21 cellular contexts compared by ENCODE assay signal in the genomic region with DNA sequence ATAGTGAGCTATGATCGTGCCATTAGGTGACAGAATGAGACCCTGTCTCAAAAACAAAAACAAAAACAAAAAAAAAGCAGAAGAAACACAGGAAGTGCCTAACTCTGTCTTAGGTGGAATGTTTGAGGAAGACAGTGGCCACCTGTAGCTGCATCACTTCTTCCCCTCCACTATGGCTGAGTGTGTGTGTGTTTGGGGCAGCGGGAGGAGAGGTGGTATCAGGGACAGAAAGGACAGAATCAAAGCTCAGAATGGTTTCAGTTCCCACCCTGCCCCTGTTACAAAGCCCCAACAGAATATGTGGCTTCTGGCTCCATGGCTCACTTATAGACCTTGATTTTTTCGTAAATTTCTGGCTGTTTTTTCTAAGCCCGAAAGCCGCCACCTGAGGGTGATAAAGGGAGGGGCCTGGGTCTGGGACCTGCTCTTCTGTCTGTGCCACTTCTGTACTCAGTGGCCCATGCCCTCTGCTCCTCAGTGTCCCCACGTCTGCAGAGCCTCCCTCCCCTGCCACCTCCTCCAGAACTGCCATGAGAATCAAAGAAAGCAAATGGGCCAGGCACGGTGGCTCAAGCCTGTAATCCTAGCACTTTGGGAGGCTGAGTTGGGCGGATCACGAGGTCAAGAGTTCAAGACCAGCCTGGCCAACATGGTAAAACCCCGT. TPM values are rescaled to one million over a fixed set of nuclear protein-coding genes. Genes with fewer than 3 reads are reported as not detected.
DNase-seq lines count a peak whose midpoint lies in the region; ATAC-seq, FAIRE-seq and TF ChIP-seq lines count a peak whose summit lies in the region.
"Had no signal": no experiment of that assay in that cellular context is flagged by ENCODE, and none has a peak within 500 bp of the region (broad histone marks: within the 10 kb centered on the region; RNA-seq: fewer than 3 reads in every experiment).

No MANE protein-coding gene starts in this region.

- WGBS in HepG2 (ENCODE audit: low lambda C conversion rate), result 52% methylated on average over 10 of the region's 10 CpGs
- 82% methylated on average over 9 of the region's 10 CpGs for WGBS in right lobe of liver (ENCODE audit: insufficient coverage, low coverage, low lambda C conversion rate, missing lambda C conversion rate)
- 58% methylated on average over 10 of the region's 10 CpGs for WGBS in GM12878 (ENCODE audit: insufficient coverage, insufficient replicate concordance, low lambda C conversion rate, missing lambda C conversion rate)

- no peak for ATAC-seq in HepG2
- ATAC-seq in right lobe of liver, result no peak
- peak; percentile 32 for ATAC-seq in GM12878
- ATAC-seq in GM18858 (IDR thresholded peaks at IDR 0.05; ENCODE audit: unreplicated experiment), result no peak
- ATAC-seq in mucosa of descending colon, result no peak

- H2AFZ ChIP-seq in HepG2 (ENCODE audit: low read length) (no peak overlapping the region), GM12878 (ENCODE audit: control insufficient read depth, low read depth, low read length) (no peak overlapping the region; the same call in 1 of the 2 replicates)

- no peak for TF ChIP-seq EP300 in HepG2 (IDR thresholded peaks at IDR 0.05; ENCODE audit: low read depth in 2 of 2, low read length in 2 of 2)
- no peak for TF ChIP-seq EP300 in HepG2 (CRISPR knock-in tag; IDR thresholded peaks at IDR 0.05; ENCODE audit: borderline replicate concordance)
- no peak for TF ChIP-seq EP300 in GM12878 (IDR thresholded peaks at IDR 0.05; ENCODE audit: borderline replicate concordance in 1 of 2, control insufficient read depth in 1 of 2, low read depth in 2 of 2, low read length in 2 of 2)

- in situ Hi-C loops in HepG2 (cut with HindIII; ENCODE audit: extremely low pct_ligation_motif_present, low pct_unique_long_range_greater_than_20kb) (no loop called here), GM12878 (cut with MboI) (no loop called here)

- TF ChIP-seq RAD21 in HepG2 (CRISPR knock-in tag; IDR thresholded peaks at IDR 0.05) (no peak), GM12878 (IDR thresholded peaks at IDR 0.05; ENCODE audit: insufficient read depth, low read depth, low read length) (no peak)

- peaks cover 28% of the 10 kb centered on the region for H3K4me1 ChIP-seq in HepG2 (ENCODE audit: insufficient read depth, low read length)
- H3K4me1 ChIP-seq in right lobe of liver, result peaks cover 0 to 7% (median 0%) of the 10 kb centered on the region in 4 donors
- peaks cover 8% of the 10 kb centered on the region for H3K4me1 ChIP-seq in GM12878 (ENCODE audit: control insufficient read depth, insufficient read depth, low read length)
- no peaks in the 10 kb centered on the region for H3K4me1 ChIP-seq in mucosa of descending colon (ENCODE audit: low read depth)
- H3K4me1 ChIP-seq: uterus had no signal

- RAD21 ChIA-PET in GM12878 (lab: Charles Lee; ENCODE audit: unreplicated experiment), result interaction anchor here (0.6 to 2.6 kb wide), 5 partner anchors 12 to 440 kb away, joined by 3 to 14 read pairs (median 3); no protein-coding TSS in a partner anchor

- H3K27ac Mint-ChIP-seq in neural crest cell (ENCODE audit: unreplicated experiment), result peak overlapping the region; percentile 97

- H3K79me2 ChIP-seq in HepG2 (ENCODE audit: insufficient read depth, low read length), result no peaks in the 10 kb centered on the region
- H3K79me2 ChIP-seq in GM12878 (ENCODE audit: control insufficient read depth, insufficient read depth, low read length), result no peaks in the 10 kb centered on the region

- H4K20me1 ChIP-seq in HepG2 (ENCODE audit: insufficient read depth, low read length), result peaks cover 7% of the 10 kb centered on the region; the same call in 1 of the 2 replicates
- H4K20me1 ChIP-seq in GM12878 (ENCODE audit: control insufficient read depth, insufficient read depth), result no peaks in the 10 kb centered on the region

- SMC1A ChIA-PET in GM12878 (lab: Charles Lee; ENCODE audit: uncharacterized antibody, unreplicated experiment), result interaction anchor here (0.7 to 1.9 kb wide), 5 partner anchors 9 to 295 kb away, joined by 3 to 7 read pairs (median 3); no protein-coding TSS in a partner anchor

- H3K27me3 ChIP-seq in HepG2 (ENCODE audit: control insufficient read depth in 1 of 2, insufficient read depth in 2 of 2, low read length in 2 of 2) (peaks cover 1 to 5% of the 10 kb centered on the region in 2 experiments; a peak in 2 of 5 replicates), right lobe of liver (no peaks in the 10 kb centered on the region), GM12878 (replicated peaks in 1 of 2; ENCODE audit: control insufficient read depth in 2 of 2, insufficient read depth in 2 of 2, low read length in 1 of 2) (no peaks in the 10 kb centered on the region)
- H3K27me3 ChIP-seq: uterus had no signal

- H3K4me2 ChIP-seq in HepG2 (ENCODE audit: low read depth, low read length) (no peak overlapping the region), GM12878 (ENCODE audit: control insufficient read depth, insufficient read depth) (no peak overlapping the region)

- H3K4me3 ChIP-seq in HepG2 (replicated peaks in 1 of 3; ENCODE audit: insufficient read depth in 1 of 3, low read depth in 2 of 3, low read length in 3 of 3), result no peak overlapping the region
- H3K4me3 ChIP-seq in right lobe of liver, result no peak overlapping the region
- H3K4me3 ChIP-seq in GM12878, result no peak overlapping the region
- no peak overlapping the region for H3K4me3 ChIP-seq in mucosa of descending colon
- H3K4me3 ChIP-seq: left ventricle myocardium inferior, uterus had no signal

- CTCF ChIA-PET in HepG2 (lab: Yijun Ruan, JAX; ENCODE audit: low intra/inter-chr PET ratio, low total read pairs) (no interaction called here), GM12878 (lab: Yijun Ruan, JAX) (interaction anchor here (1.4 to 5.4 kb wide), 7 partner anchors 10 to 208 kb away, joined by 3 to 18 read pairs (median 4); a partner anchor contains a TSS)

- no peak for FAIRE-seq in HepG2 (lab: Jason Lieb, UNC)
- no peak for FAIRE-seq in GM12878 (lab: Jason Lieb, UNC)
- FAIRE-seq: D721Med had no signal

- H3K9ac ChIP-seq in HepG2 (ENCODE audit: insufficient read depth, low read depth, low read length), result no peak overlapping the region
- H3K9ac ChIP-seq in GM12878 (ENCODE audit: control insufficient read depth, insufficient read depth, low read length), result no peak overlapping the region

- TF ChIP-seq POLR2A in HepG2 (IDR thresholded peaks at IDR 0.05; ENCODE audit: insufficient read depth in 1 of 2, low read depth in 2 of 2, low read length in 2 of 2) (no peak), right lobe of liver (IDR thresholded peaks at IDR 0.05) (no peak), GM12878 (IDR thresholded peaks at IDR 0.05; ENCODE audit: low read depth, low read length) (no peak)

- DNase-seq in HepG2 (ENCODE audit: low spot score) (no peak), right lobe of liver (no peak), GM12878 (ENCODE audit: low read depth, low spot score) (no peak), neural crest cell (ENCODE audit: low read depth, low spot score) (no peak), ureter (ENCODE audit: low spot score) (peak; percentile 20), mucosa of descending colon (no peak), KG1 (lab: John Stamatoyannopoulos, UW) (no peak)
- DNase-seq: activated naive CD4-positive, alpha-beta T cell treated with Interleukin-2 at 50 U/mL for 16 hours; activated T-cell treated with anti-CD3 and anti-CD28 coated beads, Interleukin-2, amount 50 U/mL, for 48 hours; central memory CD4-positive, alpha-beta T cell; EL; KBM-7; left ventricle myocardium inferior; NCI-H748 treated with DMSO at 0.1 percent for 48 hours; occipital lobe; T1000; uterus had no signal

- BruUV-seq in HepG2 (replicated peaks; lab: Mats Ljungman, UMichigan) (no TSS peak), GM12878 (replicated peaks; lab: Mats Ljungman, UMichigan) (no TSS peak)

- no peak overlapping the region for H3K4me3 Mint-ChIP-seq in neural crest cell
- H3K4me3 Mint-ChIP-seq: CD14-positive monocyte, H9 had no signal

- peaks cover 66% of the 10 kb centered on the region for H3K4me1 Mint-ChIP-seq in neural crest cell

- H3K27me3 Mint-ChIP-seq in neural crest cell (ENCODE audit: low read depth), result no peaks in the 10 kb centered on the region

- H3K36me3 Mint-ChIP-seq in neural crest cell (ENCODE audit: low read depth), result peaks cover 7% of the 10 kb centered on the region

- H3K9me3 ChIP-seq in HepG2 (ENCODE audit: low read length), result no peaks in the 10 kb centered on the region
- H3K9me3 ChIP-seq in right lobe of liver, result no peaks in the 10 kb centered on the region
- no peaks in the 10 kb centered on the region for H3K9me3 ChIP-seq in GM12878 (replicated peaks; ENCODE audit: control insufficient read depth, insufficient read depth, low read length)
- H3K9me3 ChIP-seq in mucosa of descending colon, result no peaks in the 10 kb centered on the region
- H3K9me3 ChIP-seq: left ventricle myocardium inferior, uterus had no signal

- H3K9me3 Mint-ChIP-seq in neural crest cell, result no peaks in the 10 kb centered on the region
- H3K9me3 Mint-ChIP-seq: CD14-positive monocyte, H9 had no signal

- TF ChIP-seq CTCF in HepG2 (CRISPR knock-in tag; IDR thresholded peaks at IDR 0.05) (no peak), right lobe of liver (IDR thresholded peaks at IDR 0.05) (no peak), GM12878 (IDR thresholded peaks at IDR 0.05 in 2 of 3, conservative IDR thresholded peaks at IDR 0.05 in 1 of 3; ENCODE audit: control insufficient read depth in 2 of 3, extremely low read depth in 1 of 3, insufficient read depth in 1 of 3, low read depth in 3 of 3, low read length in 3 of 3) (no peak), neural crest cell (conservative IDR thresholded peaks at IDR 0.05) (no peak), mucosa of descending colon (IDR thresholded peaks at IDR 0.05) (no peak)

- H3K27ac ChIP-seq in HepG2 (ENCODE audit: extremely low read length, insufficient read depth, low read length), result no peak overlapping the region
- H3K27ac ChIP-seq in right lobe of liver, result no peak overlapping the region
- H3K27ac ChIP-seq in GM12878 (ENCODE audit: control insufficient read depth, insufficient read depth), result no peak overlapping the region
- H3K27ac ChIP-seq: left ventricle myocardium inferior, uterus had no signal

- intact Hi-C loops in HepG2 (cut with micrococcal nuclease; ENCODE audit: unreplicated experiment), result no loop called here
- intact Hi-C loops in right lobe of liver (cut with DNase I), result loop anchor here in 1 of 2 donors (10.0 kb wide), 1 partner anchor 239 kb away; no protein-coding TSS in a partner anchor
- intact Hi-C loops in GM12878 (cut with micrococcal nuclease; ENCODE audit: unreplicated experiment), result no loop called here
- intact Hi-C loops in mucosa of descending colon (cut with DNase I, micrococcal nuclease), result no loop called here

- peaks cover under 1 to 6% of the 10 kb centered on the region in 2 experiments; a peak in 2 of 5 replicates for H3K36me3 ChIP-seq in HepG2 (replicated peaks in 1 of 2; ENCODE audit: control insufficient read depth in 1 of 2, insufficient read depth in 2 of 2, low read length in 2 of 2)
- no peaks in the 10 kb centered on the region for H3K36me3 ChIP-seq in right lobe of liver
- H3K36me3 ChIP-seq in GM12878 (ENCODE audit: control insufficient read depth in 2 of 2, insufficient read depth in 2 of 2, low read length in 1 of 2), result peaks cover 3 to 8% of the 10 kb centered on the region in 2 experiments; a peak in 2 of 4 replicates
- H3K36me3 ChIP-seq in mucosa of descending colon (ENCODE audit: low read depth), result no peaks in the 10 kb centered on the region
- H3K36me3 ChIP-seq: left ventricle myocardium inferior, uterus had no signal

- POLR2A ChIA-PET in HepG2 (lab: Yijun Ruan, JAX) (no interaction called here), GM12878 (lab: Charles Lee) (interaction anchor here (1.3 to 1.6 kb wide), 2 partner anchors 16 to 19 kb away, joined by 3 to 6 read pairs; no protein-coding TSS in a partner anchor)

RNA-seq across cellular contexts. Expression of a gene that starts 27.4 kb away (rescaled TPM):
- total RNA-seq in HepG2 (2016; rRNA removed; fragmentation: Illumina TruSeq; extraction: Trizol) (6.7 and 11.8 TPM in 2 replicates), right lobe of liver (10 to 100 TPM in 2 of 6 experiments, 1 to 10 TPM in 4; 3.7 to 14.4 (median 8.4) TPM), GM12878 (2014; rRNA removed) (11.5 and 14.4 TPM in 2 replicates), GM12878 (2014; rRNA removed; fragmentation: Illumina TruSeq; extraction: Trizol) (12.0 and 12.5 TPM in 2 replicates), GM12878 (2021) (27.8 and 28.5 TPM in 2 replicates), neural crest cell (16.8 and 18.6 TPM in 2 replicates), ureter (23.1 TPM), mucosa of descending colon (10 to 100 TPM; 17.3 to 20.6 (median 20.6) TPM)
- total RNA-seq in HepG2 (2016; cell fraction: cytosol; rRNA removed; fragmentation: Illumina TruSeq; extraction: Trizol; ENCODE audit: low read depth), result 1.4 and 1.5 TPM in 2 replicates
- total RNA-seq in HepG2 (2016; cell fraction: insoluble cytoplasmic fraction; rRNA removed; fragmentation: Illumina TruSeq; extraction: Trizol), result 6.7 and 10.6 TPM in 2 replicates
- 7.8 and 8.3 TPM in 2 replicates for total RNA-seq in HepG2 (2016; cell fraction: membrane; rRNA removed; fragmentation: Illumina TruSeq; extraction: Trizol)
- 14.3 and 14.5 TPM in 2 replicates for total RNA-seq in HepG2 (2016; cell fraction: nucleus; rRNA removed; fragmentation: Illumina TruSeq; extraction: Trizol)
- polyA plus RNA-seq in HepG2 (2011; rRNA removed) (22.6 and 23.5 TPM in 2 replicates), GM12878 (2011; rRNA removed) (22.5 and 23.5 TPM in 2 replicates), GM12878 (2014; fragmentation: Illumina TruSeq; extraction: Trizol) (24.8 and 25.0 TPM in 2 replicates), GM12878 (2014; fragmentation: Nextera tagmentation; extraction: Ambion mirVana) (1 to 10 TPM; 7.9 TPM), GM12878 (2014; rRNA removed) (28.6 and 28.7 TPM in 2 replicates), GM12878 (2016; fragmentation: Nextera tagmentation; extraction: Ambion mirVana) (10 to 100 TPM; 19.4 to 20.8 TPM)
- polyA plus RNA-seq in HepG2 (2011; cell fraction: cytosol; rRNA removed), result 18.0 and 25.0 TPM in 2 replicates
- polyA plus RNA-seq in HepG2 (2011; cell fraction: nucleus; rRNA removed), result 19.6 and 25.0 TPM in 2 replicates
- polyA plus RNA-seq in HepG2 (2012), result 42.6 and 46.2 TPM in 2 replicates
- 1.8 and 2.6 TPM in 2 replicates for polyA plus RNA-seq in HepG2 (2016; cell fraction: cytosol; fragmentation: Illumina TruSeq; extraction: Trizol; ENCODE audit: low read depth)
- 15.8 and 17.6 TPM in 2 replicates for polyA plus RNA-seq in HepG2 (2016; cell fraction: insoluble cytoplasmic fraction; fragmentation: Illumina TruSeq; extraction: Trizol; ENCODE audit: low read depth)
- polyA plus RNA-seq in HepG2 (2016; cell fraction: membrane; fragmentation: Illumina TruSeq; extraction: Trizol; ENCODE audit: low read depth), result 6.6 and 6.8 TPM in 2 replicates
- polyA plus RNA-seq in HepG2 (2016; cell fraction: nucleus; fragmentation: Illumina TruSeq; extraction: Trizol; ENCODE audit: insufficient read depth, low read depth), result 25.6 and 26.8 TPM in 2 replicates
- polyA minus RNA-seq in HepG2 (2011; rRNA and poly(A)+ RNA removed; ENCODE audit: low replicate concordance), result 7.6 and 39.9 TPM in 2 replicates
- 37.8 and 40.2 TPM in 2 replicates for polyA minus RNA-seq in HepG2 (2011; cell fraction: cytosol; rRNA and poly(A)+ RNA removed)
- 37.5 and 39.7 TPM in 2 replicates for polyA minus RNA-seq in HepG2 (2011; cell fraction: nucleus; rRNA and poly(A)+ RNA removed)
- 31.9 and 37.0 TPM in 2 replicates for total RNA-seq in GM12878 (2013; cell fraction: nucleolus; rRNA removed)
- polyA plus RNA-seq in GM12878 (2011; ENCODE audit: low read depth), result 27.5 TPM
- polyA plus RNA-seq in GM12878 (2011; cell fraction: cytosol; rRNA removed), result 27.5 and 27.6 TPM in 2 replicates
- 30.6 and 44.1 TPM in 2 replicates for polyA plus RNA-seq in GM12878 (2011; cell fraction: nucleus; rRNA removed)
- 19.6 and 29.4 TPM in 2 replicates for polyA plus RNA-seq in GM12878 (2012)
- polyA minus RNA-seq in GM12878 (2011; rRNA and poly(A)+ RNA removed), result 30.0 and 30.9 TPM in 2 replicates
- 20.3 and 32.3 TPM in 2 replicates for polyA minus RNA-seq in GM12878 (2011; cell fraction: cytosol; rRNA and poly(A)+ RNA removed)
- polyA minus RNA-seq in GM12878 (2011; cell fraction: nucleus; rRNA and poly(A)+ RNA removed), result 59.5 and 130 TPM in 2 replicates
